In the genomic region with DNA sequence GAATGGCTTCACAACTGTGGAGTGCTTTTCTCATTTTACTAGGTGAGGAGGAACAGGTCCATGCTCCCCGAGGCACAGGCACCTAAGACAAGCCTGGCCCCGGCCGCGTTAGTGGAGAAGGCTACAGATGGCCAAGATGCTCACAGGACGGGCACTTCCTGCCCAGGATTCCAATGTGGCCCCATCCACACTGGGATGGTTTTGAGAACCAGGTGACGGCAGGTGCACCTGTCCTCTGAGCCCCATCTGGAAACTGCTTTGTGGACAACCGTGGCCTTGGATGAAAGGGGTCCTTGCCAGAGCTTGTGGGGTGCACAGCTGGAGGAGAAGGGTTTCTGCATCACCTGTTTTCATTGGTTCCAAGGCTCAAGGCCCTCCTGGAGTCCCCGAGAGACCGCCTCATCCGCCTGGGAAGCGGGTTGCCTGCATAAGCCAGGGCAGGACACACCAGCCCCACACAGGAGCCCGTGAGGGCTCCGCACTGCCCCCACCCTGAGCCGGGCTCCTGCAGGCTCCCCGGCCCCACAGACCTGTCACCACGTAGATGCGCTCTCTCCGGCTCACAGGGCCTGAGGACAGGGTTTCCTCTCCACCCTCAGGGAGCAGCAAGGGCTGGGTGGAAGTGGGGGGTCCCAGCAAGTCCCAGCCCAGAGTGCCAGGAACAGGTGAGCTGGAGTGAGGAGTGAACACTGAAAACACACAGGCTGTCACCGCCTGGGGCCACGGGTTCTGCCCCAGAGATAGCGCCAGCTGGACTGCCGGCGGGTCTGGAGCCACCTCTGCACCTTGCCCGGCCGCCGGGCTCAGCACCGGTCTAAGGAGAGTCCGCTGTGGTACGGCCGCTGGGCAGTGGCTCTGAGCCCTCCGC, we compare ENCODE assay signal across 1 cellular context.
A peak's percentile ranks its signal among the peaks of the same experiment; 100 is the strongest.
TF ChIP-seq lines count a peak whose summit lies in the region.

No MANE protein-coding gene starts in this region.

TF ChIP-seq in HepG2, 621 proteins besides CTCF, POLR2A, EP300 and RAD21:
- TF ChIP-seq, protein P1, sequence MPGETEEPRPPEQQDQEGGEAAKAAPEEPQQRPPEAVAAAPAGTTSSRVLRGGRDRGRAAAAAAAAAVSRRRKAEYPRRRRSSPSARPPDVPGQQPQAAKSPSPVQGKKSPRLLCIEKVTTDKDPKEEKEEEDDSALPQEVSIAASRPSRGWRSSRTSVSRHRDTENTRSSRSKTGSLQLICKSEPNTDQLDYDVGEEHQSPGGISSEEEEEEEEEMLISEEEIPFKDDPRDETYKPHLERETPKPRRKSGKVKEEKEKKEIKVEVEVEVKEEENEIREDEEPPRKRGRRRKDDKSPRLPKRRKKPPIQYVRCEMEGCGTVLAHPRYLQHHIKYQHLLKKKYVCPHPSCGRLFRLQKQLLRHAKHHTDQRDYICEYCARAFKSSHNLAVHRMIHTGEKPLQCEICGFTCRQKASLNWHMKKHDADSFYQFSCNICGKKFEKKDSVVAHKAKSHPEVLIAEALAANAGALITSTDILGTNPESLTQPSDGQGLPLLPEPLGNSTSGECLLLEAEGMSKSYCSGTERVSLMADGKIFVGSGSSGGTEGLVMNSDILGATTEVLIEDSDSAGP (CRISPR knock-in tag; IDR thresholded peaks at IDR 0.05; ENCODE audit: borderline replicate concordance): 0 out of 2 replicates have a peak, but pooled peaks have one; percentile 21
- TF ChIP-seq ZNF83 (CRISPR knock-in tag; IDR thresholded peaks at IDR 0.05; ENCODE audit: borderline replicate concordance) (no peak), TAF15 (IDR thresholded peaks at IDR 0.05; ENCODE audit: low read depth, low read length, poor library complexity, severe bottlenecking) (no peak), SMARCE1 (IDR thresholded peaks at IDR 0.05; ENCODE audit: borderline replicate concordance) (no peak), ZNF224 (CRISPR knock-in tag; IDR thresholded peaks at IDR 0.05) (no peak)
- TF ChIP-seq, protein P2, sequence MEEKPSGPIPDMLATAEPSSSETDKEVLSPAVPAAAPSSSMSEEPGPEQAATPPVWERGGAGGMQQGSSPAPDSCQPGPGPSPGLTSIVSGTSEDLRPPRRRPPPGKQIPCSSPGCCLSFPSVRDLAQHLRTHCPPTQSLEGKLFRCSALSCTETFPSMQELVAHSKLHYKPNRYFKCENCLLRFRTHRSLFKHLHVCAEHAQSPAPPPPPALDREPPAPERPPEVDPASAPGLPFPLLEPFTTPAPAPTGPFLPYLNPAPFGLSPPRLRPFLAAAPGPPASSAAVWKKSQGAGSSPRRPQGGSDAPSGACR (CRISPR knock-in tag; IDR thresholded peaks at IDR 0.05): no peak
